ENCODE assay signal across 9 cellular contexts in the genomic region with DNA sequence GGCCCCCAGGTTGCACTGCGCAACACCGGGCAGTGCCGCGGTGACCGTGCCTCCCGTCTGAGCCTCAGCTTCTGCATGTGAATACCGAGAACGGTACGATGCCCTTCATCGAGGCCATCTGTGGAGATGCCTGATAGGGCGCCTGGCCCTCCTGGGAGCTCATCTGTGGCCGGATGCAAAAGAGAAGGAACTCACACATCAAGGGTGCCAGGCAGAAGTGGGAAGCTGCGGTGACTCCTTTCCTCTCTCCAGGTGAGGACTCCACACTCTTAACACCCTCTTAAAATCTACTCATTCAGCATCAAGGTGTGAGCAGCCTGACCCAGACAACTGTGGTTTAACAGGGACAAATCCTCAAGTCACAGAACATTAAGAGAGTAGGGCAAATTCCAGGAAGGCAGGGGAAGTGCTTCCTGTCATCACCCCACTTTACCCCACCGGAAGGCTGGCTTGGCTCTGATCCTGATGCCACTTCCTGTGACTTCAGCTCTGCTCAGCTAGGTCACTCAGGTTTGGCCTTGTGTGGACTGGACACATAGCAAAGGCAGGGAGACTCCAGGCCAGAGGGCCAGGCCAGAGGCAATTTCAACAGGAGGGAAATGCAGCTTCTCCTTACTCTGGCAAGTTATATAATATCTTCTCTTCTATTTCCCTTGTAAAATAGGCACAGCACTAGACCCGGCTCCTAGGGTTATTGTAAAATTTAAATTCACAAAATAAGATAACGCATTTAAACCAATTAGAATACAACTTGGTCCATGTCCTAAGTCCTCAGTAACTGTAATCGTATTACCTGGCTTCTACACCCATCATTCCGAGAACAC.
A peak's percentile ranks its signal among the peaks of the same experiment; 100 is the strongest.
DNase-seq lines count a peak whose midpoint lies in the region; ATAC-seq, FAIRE-seq and TF ChIP-seq lines count a peak whose summit lies in the region.
"Had no signal": no experiment of that assay in that cellular context is flagged by ENCODE, and none has a peak within 500 bp of the region (broad histone marks: within the 10 kb centered on the region; RNA-seq: fewer than 3 reads in every experiment).

No MANE protein-coding gene starts in this region.

- no peak overlapping the region for H4K91ac ChIP-seq in neuronal stem cell (ENCODE audit: low read depth, low read length, poor library complexity)

- no TSS peak for BruUV-seq in Panc1 (replicated peaks; lab: Mats Ljungman, UMichigan)
- no TSS peak for BruUV-seq in mammary epithelial cell (replicated peaks; lab: Mats Ljungman, UMichigan)

- no peaks in the 10 kb centered on the region for H3K79me2 ChIP-seq in mammary epithelial cell (ENCODE audit: insufficient read depth, low read length)

- H4K20me1 ChIP-seq in mammary epithelial cell (ENCODE audit: insufficient read depth, low read length): no peaks in the 10 kb centered on the region

- POLR2A ChIA-PET in Panc1 (lab: Charles Lee): no interaction called here

- peak overlapping the region; percentile 69 for H3K18ac ChIP-seq in neuronal stem cell (ENCODE audit: low read length)

- 87% methylated on average over 18 of the region's 18 CpGs for WGBS in mammary epithelial cell (ENCODE audit: low coverage, missing lambda C conversion rate)
- WGBS in neuronal stem cell (ENCODE audit: extremely low coverage in 2 of 2, insufficient read length in 2 of 2, insufficient replicate concordance in 1 of 2), 2 donors: no CpG with 5 or more reads among the region's 18 CpGs

- H3K4me2 ChIP-seq in mammary epithelial cell (ENCODE audit: insufficient read depth, low read depth, low read length): no peak overlapping the region
- no peak overlapping the region for H3K4me2 ChIP-seq in neuronal stem cell (ENCODE audit: insufficient read depth, low read length, poor library complexity, severe bottlenecking)

- H2BK15ac ChIP-seq in neuronal stem cell (ENCODE audit: low read length): no peak overlapping the region

- H2AFZ ChIP-seq in mammary epithelial cell (ENCODE audit: low read depth, low read length) (peak overlapping the region; percentile 8), neuronal stem cell (ENCODE audit: low read length) (peak overlapping the region; percentile 37)

- H4K8ac ChIP-seq in neuronal stem cell (ENCODE audit: low read depth, low read length): no peak overlapping the region

- in situ Hi-C loops in Panc1 (cut with HindIII; ENCODE audit: low pct_unique_long_range_greater_than_20kb, low sequenced_read_pairs) (no loop called here), mammary epithelial cell (cut with MboI; ENCODE audit: low sequenced_read_pairs in 2 of 2) (loop anchor here (5.0 to 10.0 kb wide), 4 partner anchors 82 to 437 kb away; a partner anchor contains a TSS)

- H3K14ac ChIP-seq in neuronal stem cell (ENCODE audit: low read length): no peak overlapping the region

- H3K79me1 ChIP-seq in neuronal stem cell (ENCODE audit: low read depth, low read length): no peaks in the 10 kb centered on the region

- no peak overlapping the region for H2BK12ac ChIP-seq in neuronal stem cell (ENCODE audit: low read length)

- ATAC-seq in Panc1: 0 out of 2 replicates have a peak, but pooled peaks have one; percentile 22
- ATAC-seq in left colon: no peak
- ATAC-seq in GM21576 (IDR thresholded peaks at IDR 0.05; ENCODE audit: unreplicated experiment): no peak
- ATAC-seq in GM19035 (IDR thresholded peaks at IDR 0.05; ENCODE audit: unreplicated experiment): no peak

- H3K4ac ChIP-seq in neuronal stem cell (ENCODE audit: low read length): no peak overlapping the region

- H3K9me3 ChIP-seq in Panc1 (ENCODE audit: control insufficient read depth, insufficient read depth, low read depth, low read length) (no peaks in the 10 kb centered on the region), mammary epithelial cell (replicated peaks; ENCODE audit: insufficient read depth, low read length) (no peaks in the 10 kb centered on the region), neuronal stem cell (replicated peaks in 1 of 2; ENCODE audit: control insufficient read depth in 2 of 2, insufficient read depth in 1 of 2, low read depth in 1 of 2, low read length in 2 of 2) (no peaks in the 10 kb centered on the region)

- H2AK5ac ChIP-seq in neuronal stem cell (ENCODE audit: low read depth, low read length): no peak overlapping the region

- H3K4me1 ChIP-seq in Panc1 (ENCODE audit: control insufficient read depth, insufficient read depth, low read length) (peaks cover 5% of the 10 kb centered on the region), mammary epithelial cell (ENCODE audit: insufficient read depth, low read length) (peaks cover 21% of the 10 kb centered on the region), neuronal stem cell (ENCODE audit: control insufficient read depth in 2 of 2, insufficient read depth in 1 of 2, low read depth in 1 of 2, low read length in 2 of 2) (peaks cover 25 to 30% of the 10 kb centered on the region in 2 donors)

- H3K9ac ChIP-seq in mammary epithelial cell (ENCODE audit: insufficient read depth, low read length) (no peak overlapping the region), neuronal stem cell (ENCODE audit: low read depth, low read length, poor library complexity) (peak overlapping the region; percentile 21)

- TF ChIP-seq CTCF in Panc1 (IDR thresholded peaks at IDR 0.05) (no peak), mammary epithelial cell (conservative IDR thresholded peaks at IDR 0.05 in 1 of 2, IDR thresholded peaks at IDR 0.05 in 1 of 2; ENCODE audit: extremely low read depth in 1 of 2, insufficient read depth in 1 of 2, low read depth in 1 of 2, low read length in 2 of 2) (no peak)

- dilution Hi-C loops in mammary epithelial cell (cut with HindIII; ENCODE audit: low sequenced_read_pairs): no loop called here

- intact Hi-C loops in Panc1 (cut with micrococcal nuclease; ENCODE audit: unreplicated experiment) (no loop called here), mammary epithelial cell (cut with micrococcal nuclease) (loop anchor here (10.0 kb wide), 1 partner anchor 405 kb away; a partner anchor contains a TSS), head of caudate nucleus (cut with DNase I) (loop anchor here (5.0 kb wide), 1 partner anchor 82 kb away; no protein-coding TSS in a partner anchor), left colon (cut with DNase I, micrococcal nuclease) (loop anchor here (5.0 to 10.0 kb wide), 4 partner anchors 75 to 435 kb away; no protein-coding TSS in a partner anchor)

- H3K27me3 ChIP-seq in Panc1 (ENCODE audit: control insufficient read depth, insufficient read depth, low read length) (no peaks in the 10 kb centered on the region), mammary epithelial cell (ENCODE audit: insufficient read depth, low read length) (no peaks in the 10 kb centered on the region), neuronal stem cell (ENCODE audit: control insufficient read depth in 3 of 3, insufficient read depth in 3 of 3, low read depth in 1 of 3, low read length in 3 of 3) (peaks cover 0 to 2% (median 0%) of the 10 kb centered on the region in 3 experiments)

- no peak overlapping the region for H2BK120ac ChIP-seq in neuronal stem cell (ENCODE audit: low read depth, low read length)

- H3K23ac ChIP-seq in neuronal stem cell (ENCODE audit: low read depth, low read length, poor library complexity): peak overlapping the region; percentile 12

- H3K27ac ChIP-seq in Panc1 (ENCODE audit: low read length) (0 out of 2 replicates have a peak overlapping the region, but pooled peaks have one; percentile 39), mammary epithelial cell (ENCODE audit: insufficient read depth, low read depth, low read length) (no peak overlapping the region), neuronal stem cell (replicated peaks; ENCODE audit: low read length) (no peak overlapping the region)

- DNase-seq in GM18507 (ENCODE audit: extremely low spot score, insufficient read length, low read depth) (no peak), Panc1 (ENCODE audit: low read depth, low spot score) (no peak), mammary epithelial cell (peak; percentile 24), neuronal stem cell (ENCODE audit: low spot score) (no peak), head of caudate nucleus (no peak), left colon (no peak)
- DNase-seq: T-helper 9 cell had no signal

- peak; percentile 64 for FAIRE-seq in GM18507 (lab: Jason Lieb, UNC)

- CTCF ChIA-PET in Panc1 (lab: Charles Lee): interaction anchor here (1.5 kb wide), 1 partner anchor 12 kb away, joined by 6 read pairs; no protein-coding TSS in a partner anchor
- CTCF ChIA-PET in mammary epithelial cell (lab: Charles Lee; ENCODE audit: low non-redundant PET): no interaction called here

- no peaks in the 10 kb centered on the region for H3K36me3 ChIP-seq in Panc1 (ENCODE audit: control insufficient read depth, insufficient read depth, low read length)
- H3K36me3 ChIP-seq in mammary epithelial cell (ENCODE audit: insufficient read depth, low read length): no peaks in the 10 kb centered on the region
- H3K36me3 ChIP-seq in neuronal stem cell (replicated peaks in 1 of 2; ENCODE audit: control insufficient read depth in 2 of 2, insufficient read depth in 2 of 2, low read length in 2 of 2): no peaks in the 10 kb centered on the region

- no peak overlapping the region for H2BK5ac ChIP-seq in neuronal stem cell (ENCODE audit: low read length)

- H3K4me3 ChIP-seq in Panc1 (ENCODE audit: low read depth in 2 of 2, low read length in 2 of 2) (no peak overlapping the region), mammary epithelial cell (replicated peaks in 1 of 3; ENCODE audit: insufficient read depth in 1 of 3, low read depth in 2 of 3, low read length in 3 of 3) (no peak overlapping the region), neuronal stem cell (ENCODE audit: low read length in 2 of 2) (no peak overlapping the region)
